18 cellular contexts compared by ENCODE assay signal in genomic region chr19:4436231-4436630, GRCh38. TPM values are rescaled to one million over a fixed set of nuclear protein-coding genes. Genes with fewer than 3 reads are reported as not detected.
DNase-seq lines count a peak whose midpoint lies in the region; ATAC-seq, FAIRE-seq and TF ChIP-seq lines count a peak whose summit lies in the region.
"Had no signal": no experiment of that assay in that cellular context is flagged by ENCODE, and none has a peak within 500 bp of the region (broad histone marks: within the 10 kb centered on the region; RNA-seq: fewer than 3 reads in every experiment).

No MANE protein-coding gene starts in this region.

- H3K9ac ChIP-seq in HCT116 (ENCODE audit: low read length): no peak overlapping the region

- peaks cover 38% of the 10 kb centered on the region for H3K79me2 ChIP-seq in HCT116 (ENCODE audit: insufficient read depth, low read length)

- POLR2A ChIA-PET in HCT116 (lab: Charles Lee): no interaction called here

- H3K4me2 ChIP-seq in HCT116 (ENCODE audit: low read length): no peak overlapping the region
- H3K4me2 ChIP-seq: BLaER1 treated with 17β-estradiol and CSF1 and Interleukin-3, amounts not matched to agents 10 nM and 100 nM; GM23338 had no signal

- RAD21 ChIA-PET in HCT116 (lab: Charles Lee; ENCODE audit: low non-redundant PET in 1 of 2, low total read pairs in 2 of 2, uncharacterized antibody in 2 of 2, unreplicated experiment in 2 of 2): no interaction called here

- TF ChIP-seq CTCF in HCT116 (IDR thresholded peaks at IDR 0.05 in 2 of 3, conservative IDR thresholded peaks at IDR 0.05 in 1 of 3; ENCODE audit: borderline replicate concordance in 1 of 3, insufficient read depth in 1 of 3, low read depth in 2 of 3, low read length in 2 of 3) (no peak), body of pancreas (IDR thresholded peaks at IDR 0.05) (no peak), gastrocnemius medialis (IDR thresholded peaks at IDR 0.05 in 4 of 5, conservative IDR thresholded peaks at IDR 0.05 in 1 of 5) (no peak), D721Med (IDR thresholded peaks at IDR 0.05; ENCODE audit: insufficient read depth, missing control alignments) (no peak)

- no peak for FAIRE-seq in D721Med (lab: Jason Lieb, UNC)
- FAIRE-seq: GM12891, GM18507 had no signal

- DNase-seq in HCT116 (ENCODE audit: low read depth, low spot score) (no peak), body of pancreas (no peak), gastrocnemius medialis (no peak), D721Med (ENCODE audit: insufficient read length, low spot score) (no peak)
- DNase-seq in activated naive CD4-positive, alpha-beta T cell treated with anti-CD3 and anti-CD28 coated beads, Interleukin-2, amount 50 U/mL, for 16 hours: no peak
- DNase-seq: AML-193; BE2C; CD4-positive, alpha-beta T cell; CD8-positive, alpha-beta memory T cell; DMS53; DMS79 treated with DMSO at 0.1 percent for 48 hours; GF-D8; H9 had no signal

- TF ChIP-seq RAD21 in HCT116 (IDR thresholded peaks at IDR 0.05; ENCODE audit: low read depth): no peak

- no peaks in the 10 kb centered on the region for H4K20me1 ChIP-seq in HCT116 (ENCODE audit: insufficient read depth)

- H2AFZ ChIP-seq in HCT116 (ENCODE audit: low read depth, low read length, poor library complexity, severe bottlenecking): no peak overlapping the region
- H2AFZ ChIP-seq: GM23338 had no signal

- TF ChIP-seq POLR2A in HCT116 (IDR thresholded peaks at IDR 0.05; ENCODE audit: borderline replicate concordance, extremely low read depth, insufficient read depth, insufficient read length) (no peak), body of pancreas (IDR thresholded peaks at IDR 0.05) (no peak), gastrocnemius medialis (IDR thresholded peaks at IDR 0.05) (no peak)

- WGBS in body of pancreas, 2 donors: 91 to 94% methylated on average over 7 of the region's 7 CpGs

- no peaks in the 10 kb centered on the region for H3K9me3 ChIP-seq in HCT116 (ENCODE audit: control insufficient read depth in 1 of 2, insufficient read depth in 1 of 2, low read depth in 1 of 2, low read length in 2 of 2)
- no peaks in the 10 kb centered on the region for H3K9me3 ChIP-seq in body of pancreas
- H3K9me3 ChIP-seq in gastrocnemius medialis: no peaks in the 10 kb centered on the region
- H3K9me3 ChIP-seq: BE2C; BLaER1 treated with 17β-estradiol and CSF1 and Interleukin-3, amounts not matched to agents 10 nM and 100 nM had no signal

- no peaks in the 10 kb centered on the region for H3K9me2 ChIP-seq in HCT116 (ENCODE audit: insufficient read depth)

- intact Hi-C loops in HCT116 (cut with micrococcal nuclease): no loop called here
- intact Hi-C loops in body of pancreas (cut with DNase I): no loop called here
- intact Hi-C loops in gastrocnemius medialis (cut with DNase I; ENCODE audit: low total_unique reads): no loop called here

- CTCF ChIA-PET in HCT116 (lab: Charles Lee): no interaction called here

- no peaks in the 10 kb centered on the region for H3K4me1 ChIP-seq in HCT116 (ENCODE audit: control insufficient read depth in 1 of 2, insufficient read depth in 2 of 2, low read length in 2 of 2)
- H3K4me1 ChIP-seq in body of pancreas: no peaks in the 10 kb centered on the region
- H3K4me1 ChIP-seq in gastrocnemius medialis: no peaks in the 10 kb centered on the region
- H3K4me1 ChIP-seq: BE2C had no signal

- no TSS peak for BruUV-seq in HCT116 (replicated peaks; lab: Mats Ljungman, UMichigan)

- H3K27ac ChIP-seq in HCT116 (ENCODE audit: low read depth, low read length): no peak overlapping the region
- no peak overlapping the region for H3K27ac ChIP-seq in body of pancreas
- no peak overlapping the region for H3K27ac ChIP-seq in gastrocnemius medialis
- H3K27ac ChIP-seq: BLaER1 treated with 17β-estradiol and CSF1 and Interleukin-3, amounts not matched to agents 10 nM and 100 nM had no signal

- in situ Hi-C loops in gastrocnemius medialis (cut with MboI; ENCODE audit: low sequenced_read_pairs in 4 of 4): no loop called here

- H3K36me3 ChIP-seq in HCT116 (ENCODE audit: control insufficient read depth in 1 of 2, insufficient read depth in 2 of 2, low read length in 2 of 2) (peaks cover 36 to 55% of the 10 kb centered on the region in 2 experiments; a peak in 3 of 4 replicates), body of pancreas (replicated peaks in 1 of 2; ENCODE audit: insufficient read depth in 1 of 2, low read depth in 2 of 2) (no peaks in the 10 kb centered on the region), gastrocnemius medialis (peaks cover 0 to 27% of the 10 kb centered on the region in 2 donors)

- no peaks in the 10 kb centered on the region for H3K27me3 ChIP-seq in HCT116 (ENCODE audit: insufficient read depth, low read length)
- H3K27me3 ChIP-seq in body of pancreas: no peaks in the 10 kb centered on the region
- no peaks in the 10 kb centered on the region for H3K27me3 ChIP-seq in gastrocnemius medialis
- H3K27me3 ChIP-seq: BE2C; BLaER1 treated with 17β-estradiol and CSF1 and Interleukin-3, amounts not matched to agents 10 nM and 100 nM had no signal

- ATAC-seq in HCT116: peak; percentile 24; the same call in 1 of the 2 replicates
- peak; percentile 18 for ATAC-seq in body of pancreas
- peak; percentile 15 for ATAC-seq in esophagus mucosa
- ATAC-seq in gastrocnemius medialis: no peak
- ATAC-seq: GM23338 had no signal

- H3K4me3 ChIP-seq in HCT116 (replicated peaks in 1 of 2; ENCODE audit: low read depth in 1 of 2, low read length in 2 of 2): no peak overlapping the region
- H3K4me3 ChIP-seq in body of pancreas: no peak overlapping the region
- H3K4me3 ChIP-seq in gastrocnemius medialis: no peak overlapping the region
- H3K4me3 ChIP-seq: BLaER1 treated with 17β-estradiol and CSF1 and Interleukin-3, amounts not matched to agents 10 nM and 100 nM; GM23338 had no signal

TF ChIP-seq in HCT116, 20 proteins besides CTCF, POLR2A, EP300 and RAD21:
- TF ChIP-seq JUND (IDR thresholded peaks at IDR 0.05): no peak
- TF ChIP-seq SIN3A (IDR thresholded peaks at IDR 0.05; ENCODE audit: low read depth): no peak
- TF ChIP-seq ZBTB33 (IDR thresholded peaks at IDR 0.05; ENCODE audit: extremely low read depth, insufficient replicate concordance, low read length): no peak
- no peak for TF ChIP-seq SP1 (IDR thresholded peaks at IDR 0.05; ENCODE audit: low read depth)
- TF ChIP-seq ZNF274 (IDR thresholded peaks at IDR 0.05; ENCODE audit: low read depth, low read length): no peak
- no peak for TF ChIP-seq MAX (IDR thresholded peaks at IDR 0.05)

RNA-seq across cellular contexts. Expression of gene UBXN6, which starts 21.4 kb away (rescaled TPM):
- total RNA-seq in HCT116 (2021; ENCODE audit: unreplicated experiment): 76.5 TPM
- polyA plus RNA-seq in HCT116 (2012): 75.7 and 76.0 TPM in 2 replicates
- 100 to 1,000 TPM in 1 of 2 donors, 10 to 100 TPM in 1; 64.6 to 107 TPM for total RNA-seq in body of pancreas
- 68.9 TPM for total RNA-seq in esophagus mucosa
- 100 to 1,000 TPM in 3 of 4 donors, 10 to 100 TPM in 1; 93.8 to 230 (median 114) TPM for total RNA-seq in gastrocnemius medialis

RNA-seq across cellular contexts. Expression of gene CHAF1A, which starts 33.8 kb away (rescaled TPM):
- total RNA-seq in HCT116 (2021; ENCODE audit: unreplicated experiment) (69.9 TPM), body of pancreas (1 to 10 TPM; 3.4 to 6.3 TPM), esophagus mucosa (17.3 TPM), gastrocnemius medialis (10 to 100 TPM in 2 of 4 donors, 1 to 10 TPM in 2; 7.3 to 15.8 (median 9.7) TPM)
- 31.9 and 32.2 TPM in 2 replicates for polyA plus RNA-seq in HCT116 (2012)

RNA-seq across cellular contexts. Expression of gene HDGFL2, which starts 35.9 kb away (rescaled TPM):
- 75.2 TPM for total RNA-seq in HCT116 (2021; ENCODE audit: unreplicated experiment)
- polyA plus RNA-seq in HCT116 (2012): 47.5 and 53.8 TPM in 2 replicates
- 10 to 100 TPM; 24.9 to 33.6 TPM for total RNA-seq in body of pancreas
- 19.2 TPM for total RNA-seq in esophagus mucosa
- 10 to 100 TPM; 46.5 to 83.2 (median 56.1) TPM for total RNA-seq in gastrocnemius medialis

RNA-seq across cellular contexts. Expression of gene SH3GL1, which starts 35.9 kb away (rescaled TPM):
- 86.0 TPM for total RNA-seq in HCT116 (2021; ENCODE audit: unreplicated experiment)
- 78.9 and 84.1 TPM in 2 replicates for polyA plus RNA-seq in HCT116 (2012)
- total RNA-seq in body of pancreas: 10 to 100 TPM; 20.4 to 22.6 TPM
- total RNA-seq in esophagus mucosa: 114 TPM
- total RNA-seq in gastrocnemius medialis: 10 to 100 TPM; 11.6 to 19.4 (median 15.8) TPM

Comparison
In these comparisons a context has a peak if more than half of its experiments do, and no peak if none do; other contexts are left out.
1. ATAC-seq: peak in HCT116 (single experiment), body of pancreas (single experiment) and esophagus mucosa (single experiment); none in gastrocnemius medialis (0 of 2).